In the genomic region with DNA sequence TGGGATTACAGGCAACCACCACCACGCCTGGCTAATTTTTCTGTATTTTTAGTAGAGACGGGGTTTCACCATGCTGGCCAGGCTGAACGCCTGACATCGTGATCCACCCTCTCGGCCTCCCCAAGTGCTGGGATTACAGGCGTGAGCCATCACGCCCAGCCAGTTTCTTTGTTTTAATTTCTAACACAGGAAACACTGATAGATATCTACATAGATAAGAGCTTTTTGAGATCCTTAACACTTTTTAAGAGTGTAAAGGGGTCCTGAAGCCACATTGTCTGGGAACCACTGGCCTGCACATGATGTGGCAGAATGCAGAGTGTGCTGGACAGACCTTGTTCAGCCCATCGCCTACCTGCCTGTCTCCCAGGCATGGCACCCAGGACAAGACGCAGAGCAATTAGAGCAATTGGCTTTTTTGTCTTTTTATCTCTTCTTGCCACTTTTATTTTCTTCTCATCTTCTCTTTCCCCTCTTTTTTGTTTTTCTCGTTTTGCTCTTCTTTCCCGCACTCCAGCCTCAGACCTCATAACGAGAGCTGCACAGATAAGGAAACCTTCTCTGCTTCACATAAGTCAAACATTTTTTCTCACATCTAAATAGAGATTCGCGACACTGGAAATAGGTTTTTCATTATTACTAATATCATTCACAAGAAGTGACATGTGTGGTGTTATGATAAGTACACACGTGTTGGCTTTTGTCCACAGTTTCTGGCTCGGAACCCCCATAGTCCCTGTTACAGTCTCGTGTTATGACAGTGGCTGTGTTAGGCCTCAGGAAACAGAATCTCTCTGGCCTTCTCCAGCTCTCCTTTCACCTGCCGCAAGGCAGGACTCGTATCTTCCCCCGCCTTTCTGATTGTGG, we compare ENCODE assay signal across 11 cellular contexts. TPM values are rescaled to one million over a fixed set of nuclear protein-coding genes. Genes with fewer than 3 reads are reported as not detected.
DNase-seq lines count a peak whose midpoint lies in the region; ATAC-seq and TF ChIP-seq lines count a peak whose summit lies in the region.
"Had no signal": no experiment of that assay in that cellular context is flagged by ENCODE, and none has a peak within 500 bp of the region (broad histone marks: within the 10 kb centered on the region; RNA-seq: fewer than 3 reads in every experiment).

No MANE protein-coding gene starts in this region.

- peak; percentile 77 for DNase-seq in GM06990 (ENCODE audit: extremely low read depth, insufficient read length)
- DNase-seq in Right ventricle myocardium superior: no peak
- DNase-seq in NCI-H2171 (lab: John Stamatoyannopoulos, UW): no peak
- no peak for DNase-seq in T1000 (lab: John Stamatoyannopoulos, UW)
- no peak for DNase-seq in UCSD-AML1 (lab: John Stamatoyannopoulos, UW; ENCODE audit: unreplicated experiment)
- DNase-seq: caudate nucleus had no signal

- ATAC-seq in GM18861 (IDR thresholded peaks at IDR 0.05; ENCODE audit: unreplicated experiment) (peak; percentile 47), GM21737 (IDR thresholded peaks at IDR 0.05; ENCODE audit: unreplicated experiment) (peak; percentile 48), HG03432 (IDR thresholded peaks at IDR 0.05; ENCODE audit: unreplicated experiment) (peak; percentile 63), Right ventricle myocardium superior (ENCODE audit: poor library complexity) (no peak)

- intact Hi-C loops in Right ventricle myocardium superior (cut with DNase I): no loop called here

- H3K4me3 ChIP-seq in GM06990 (replicated peaks; ENCODE audit: low read depth, low read length): 0 out of 2 replicates have a peak overlapping the region, but pooled peaks have one; percentile 15

- peaks cover 9% of the 10 kb centered on the region for H3K36me3 ChIP-seq in GM06990 (ENCODE audit: control insufficient read depth, insufficient read depth, low read length)

- H3K27me3 ChIP-seq in GM06990 (replicated peaks; ENCODE audit: control insufficient read depth, insufficient read depth, low read length): no peaks in the 10 kb centered on the region

- no peak for TF ChIP-seq CTCF in GM06990 (IDR thresholded peaks at IDR 0.05; ENCODE audit: insufficient read depth, low read length, poor library complexity, severe bottlenecking)

RNA-seq across cellular contexts. Expression of gene GPR55, which starts 25.2 kb away (rescaled TPM):
- not detected for total RNA-seq in Right ventricle myocardium superior
- total RNA-seq: fibroblast of villous mesenchyme had no signal

RNA-seq across cellular contexts. Expression of gene SPATA3, which starts 45.7 kb away (rescaled TPM):
- total RNA-seq in Right ventricle myocardium superior: not detected
- total RNA-seq: fibroblast of villous mesenchyme, SK-MEL-5 had no signal
